ENCODE assay signal across 19 cellular contexts in the genomic region with DNA sequence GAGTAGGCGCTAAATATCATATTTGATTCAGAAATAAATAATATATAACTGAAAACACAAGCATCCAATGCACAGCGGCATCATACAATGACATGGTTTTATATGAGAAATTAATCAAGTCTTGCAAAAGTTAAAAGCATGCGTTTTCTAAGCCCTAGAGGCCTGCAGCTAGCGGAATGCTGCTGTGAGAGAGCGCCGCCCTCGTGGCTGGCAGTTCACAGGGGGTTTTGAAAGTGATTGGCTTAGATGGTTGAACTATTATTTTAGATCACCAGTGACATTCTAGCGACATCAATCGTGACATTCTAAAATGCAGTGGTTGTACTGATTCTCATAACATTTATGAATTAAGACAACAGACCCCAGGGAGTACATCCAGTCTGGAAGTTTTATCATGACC.
DNase-seq lines count a peak whose midpoint lies in the region; ATAC-seq, FAIRE-seq and TF ChIP-seq lines count a peak whose summit lies in the region.
"Had no signal": no experiment of that assay in that cellular context is flagged by ENCODE, and none has a peak within 500 bp of the region (broad histone marks: within the 10 kb centered on the region; RNA-seq: fewer than 3 reads in every experiment).

No MANE protein-coding gene starts in this region.

- RAD21 ChIA-PET in HCT116 (lab: Charles Lee; ENCODE audit: low non-redundant PET in 1 of 2, low total read pairs in 2 of 2, uncharacterized antibody in 2 of 2, unreplicated experiment in 2 of 2), result no interaction called here

- H3K9me2 ChIP-seq in HCT116 (ENCODE audit: insufficient read depth) (no peaks in the 10 kb centered on the region), OCI-LY1 (ENCODE audit: low read depth, low read length) (no peaks in the 10 kb centered on the region)

- H2BK20ac ChIP-seq in H1 (ENCODE audit: low read length), result no peak overlapping the region

- no peak for ATAC-seq in HCT116
- ATAC-seq in HG03378 (IDR thresholded peaks at IDR 0.05; ENCODE audit: unreplicated experiment), result no peak
- ATAC-seq: CD8-positive, alpha-beta T cell; GM12878; HepG2 had no signal

- no peaks in the 10 kb centered on the region for H4K20me1 ChIP-seq in HCT116 (ENCODE audit: insufficient read depth)
- H4K20me1 ChIP-seq in OCI-LY1 (ENCODE audit: insufficient read depth, low read length), result no peaks in the 10 kb centered on the region
- no peaks in the 10 kb centered on the region for H4K20me1 ChIP-seq in H1 (replicated peaks in 1 of 2; ENCODE audit: control insufficient read depth in 1 of 2, insufficient read depth in 2 of 2, low read length in 2 of 2)

- no peak overlapping the region for H3K27ac ChIP-seq in C4-2B
- no peak overlapping the region for H3K27ac ChIP-seq in HCT116 (ENCODE audit: low read depth, low read length)
- H3K27ac ChIP-seq in OCI-LY1 (ENCODE audit: low read depth, low read length, poor library complexity, severe bottlenecking), result no peak overlapping the region
- no peak overlapping the region for H3K27ac ChIP-seq in H1 (ENCODE audit: low read depth, low read length)
- H3K27ac ChIP-seq: GM23248 had no signal

- POLR2A ChIA-PET in HCT116 (lab: Charles Lee), result no interaction called here
- POLR2A ChIA-PET in H1 (lab: Charles Lee; ENCODE audit: partially characterized antibody), result no interaction called here

- H2BK12ac ChIP-seq in H1 (ENCODE audit: low read depth, low read length), result no peak overlapping the region

- no peaks in the 10 kb centered on the region for H3K23me2 ChIP-seq in H1 (ENCODE audit: low read depth, low read length)

- WGBS in H1 (ENCODE audit: extremely low coverage in 1 of 2, insufficient coverage in 1 of 2, insufficient read length in 1 of 2, insufficient replicate concordance in 2 of 2, low coverage in 1 of 2, low lambda C conversion rate in 2 of 2, missing lambda C conversion rate in 1 of 2), 2 experiments, result 87% methylated on average over 9 of the region's 9 CpGs; no CpG with 5 or more reads in 1 of the 2 experiments

- no peak for TF ChIP-seq EP300 in H1 (IDR thresholded peaks at IDR 0.05; ENCODE audit: borderline replicate concordance in 1 of 2, low read depth in 2 of 2, low read length in 2 of 2)

- H3F3A ChIP-seq in OCI-LY1 (ENCODE audit: insufficient read depth, low read length), result no peaks in the 10 kb centered on the region

- intact Hi-C loops in HCT116 (cut with micrococcal nuclease), result no loop called here

- H3K23ac ChIP-seq in H1 (ENCODE audit: insufficient read length), result no peak overlapping the region

- H3K4ac ChIP-seq in H1 (replicated peaks; ENCODE audit: insufficient read length, low read depth, low read length), result no peak overlapping the region

- H2AFZ ChIP-seq in HCT116 (ENCODE audit: low read depth, low read length, poor library complexity, severe bottlenecking), result no peak overlapping the region
- no peak overlapping the region for H2AFZ ChIP-seq in OCI-LY1 (ENCODE audit: low read length)
- H2AFZ ChIP-seq in H1 (ENCODE audit: low read length), result no peak overlapping the region
- H2AFZ ChIP-seq: GM23248 had no signal

- no peak overlapping the region for H4K5ac ChIP-seq in H1 (ENCODE audit: insufficient read length, low read depth, low read length)

- H2BK15ac ChIP-seq in H1 (ENCODE audit: low read length), result no peak overlapping the region

- CTCF ChIA-PET in HCT116 (lab: Charles Lee) (no interaction called here), H1 (lab: Charles Lee; ENCODE audit: partially characterized antibody) (interaction anchor here (1.0 to 1.2 kb wide), 2 partner anchors 7 to 9 kb away, joined by 3 to 4 read pairs; no protein-coding TSS in a partner anchor)

- no peak overlapping the region for H3K18ac ChIP-seq in H1 (ENCODE audit: extremely low read depth, low read length)

- H3K36me3 ChIP-seq in HCT116 (ENCODE audit: control insufficient read depth in 1 of 2, insufficient read depth in 2 of 2, low read length in 2 of 2) (no peaks in the 10 kb centered on the region), OCI-LY1 (ENCODE audit: insufficient read depth, low read length) (no peaks in the 10 kb centered on the region), H1 (ENCODE audit: control insufficient read depth in 2 of 4, insufficient read depth in 4 of 4, low read length in 3 of 4) (no peaks in the 10 kb centered on the region)

- H3K79me2 ChIP-seq in HCT116 (ENCODE audit: insufficient read depth, low read length) (no peaks in the 10 kb centered on the region), OCI-LY1 (ENCODE audit: insufficient read depth, low read length) (no peaks in the 10 kb centered on the region), H1 (ENCODE audit: control insufficient read depth in 1 of 2, insufficient read depth in 2 of 2, low read length in 2 of 2) (no peaks in the 10 kb centered on the region)

- peaks cover 12 to 28% of the 10 kb centered on the region in 2 experiments; a peak in 2 of 4 replicates for H3K9me3 ChIP-seq in HCT116 (ENCODE audit: control insufficient read depth in 1 of 2, insufficient read depth in 1 of 2, low read depth in 1 of 2, low read length in 2 of 2)
- no peaks in the 10 kb centered on the region for H3K9me3 ChIP-seq in OCI-LY1 (ENCODE audit: low read length)
- H3K9me3 ChIP-seq in H1 (ENCODE audit: insufficient read depth in 2 of 2, low read depth in 1 of 2, low read length in 1 of 2), result no peaks in the 10 kb centered on the region

- H3K4me3 ChIP-seq in HCT116 (replicated peaks in 1 of 2; ENCODE audit: low read depth in 1 of 2, low read length in 2 of 2) (no peak overlapping the region), OCI-LY1 (ENCODE audit: low read depth, low read length, poor library complexity, severe bottlenecking) (no peak overlapping the region), H1 (ENCODE audit: extremely low read depth in 1 of 4, insufficient read depth in 2 of 4, low read depth in 3 of 4, low read length in 4 of 4) (no peak overlapping the region)
- H3K4me3 ChIP-seq: GM12878, GM23248 had no signal

- TF ChIP-seq CTCF in C4-2B (conservative IDR thresholded peaks at IDR 0.05), result peak; percentile 29
- TF ChIP-seq CTCF in HCT116 (IDR thresholded peaks at IDR 0.05 in 2 of 3, conservative IDR thresholded peaks at IDR 0.05 in 1 of 3; ENCODE audit: borderline replicate concordance in 1 of 3, insufficient read depth in 1 of 3, low read depth in 2 of 3, low read length in 2 of 3), result peak in 2 of 3 experiments; percentile 28 to 37; a peak in 4 of 6 replicates
- peak; percentile 60 for TF ChIP-seq CTCF in OCI-LY1 (IDR thresholded peaks at IDR 0.05; ENCODE audit: low read length)
- peak in 2 of 3 experiments; percentile 16 to 23; a peak in 2 of 4 replicates for TF ChIP-seq CTCF in H1 (IDR thresholded peaks at IDR 0.05; ENCODE audit: control extremely low read depth in 1 of 3, insufficient read depth in 1 of 3, low read depth in 1 of 3, low read length in 3 of 3)

- TF ChIP-seq RAD21 in HCT116 (IDR thresholded peaks at IDR 0.05; ENCODE audit: low read depth), result no peak
- TF ChIP-seq RAD21 in H1 (IDR thresholded peaks at IDR 0.05 in 1 of 2, conservative IDR thresholded peaks at IDR 0.05 in 1 of 2; ENCODE audit: low read depth in 2 of 2, low read length in 2 of 2), result no peak

- no TSS peak for BruUV-seq in HCT116 (replicated peaks; lab: Mats Ljungman, UMichigan)

- no peak for FAIRE-seq in H1 (lab: Jason Lieb, UNC)
- FAIRE-seq: A204.1, D721Med, GM12878, GM18507, HepG2, HTR-8/SVneo had no signal

- TF ChIP-seq POLR2A in HCT116 (IDR thresholded peaks at IDR 0.05; ENCODE audit: borderline replicate concordance, extremely low read depth, insufficient read depth, insufficient read length), result no peak
- no peak for TF ChIP-seq POLR2A in H1 (IDR thresholded peaks at IDR 0.05; ENCODE audit: control extremely low read depth in 1 of 2, low read depth in 2 of 2, low read length in 2 of 2)

- DNase-seq in HCT116 (ENCODE audit: low read depth, low spot score), result no peak
- DNase-seq in H1 (ENCODE audit: low read depth in 1 of 2, low spot score in 2 of 2), result no peak
- DNase-seq in pons (ENCODE audit: low spot score), result no peak
- no peak for DNase-seq in NCI-H526 (lab: John Stamatoyannopoulos, UW)
- DNase-seq: C1 segment of cervical spinal cord; CD8-positive, alpha-beta T cell; COR-L47; DMS153; GM23248; H7 had no signal

- no peak overlapping the region for H2AK5ac ChIP-seq in H1 (ENCODE audit: low read depth, low read length)

- H4K91ac ChIP-seq in H1 (replicated peaks; ENCODE audit: insufficient read length, low read length), result no peak overlapping the region

- H3K4me2 ChIP-seq in HCT116 (ENCODE audit: low read length) (no peak overlapping the region), OCI-LY1 (ENCODE audit: low read length) (no peak overlapping the region), H1 (ENCODE audit: insufficient read depth in 1 of 2, low read depth in 2 of 2, low read length in 2 of 2) (no peak overlapping the region)

- H3K79me1 ChIP-seq in H1 (ENCODE audit: low read depth, low read length), result no peaks in the 10 kb centered on the region

- H2BK5ac ChIP-seq in H1 (ENCODE audit: low read depth, low read length), result no peak overlapping the region

- H2BK120ac ChIP-seq in H1 (replicated peaks; ENCODE audit: low read depth, low read length), result no peak overlapping the region

- no peaks in the 10 kb centered on the region for H3K27me3 ChIP-seq in HCT116 (ENCODE audit: insufficient read depth, low read length)
- no peaks in the 10 kb centered on the region for H3K27me3 ChIP-seq in OCI-LY1 (ENCODE audit: insufficient read depth, low read length)
- H3K27me3 ChIP-seq in H1 (replicated peaks in 1 of 4; ENCODE audit: control insufficient read depth in 3 of 4, extremely low read depth in 1 of 4, insufficient read depth in 3 of 4, low read length in 3 of 4), result no peaks in the 10 kb centered on the region

- H3K9ac ChIP-seq in HCT116 (ENCODE audit: low read length) (no peak overlapping the region), OCI-LY1 (ENCODE audit: low read length) (no peak overlapping the region), H1 (replicated peaks in 1 of 4; ENCODE audit: extremely low read depth in 1 of 4, low read depth in 3 of 4, low read length in 3 of 4) (no peak overlapping the region)
- H3K9ac ChIP-seq: GM23248 had no signal

- no peak overlapping the region for H4K8ac ChIP-seq in H1 (ENCODE audit: extremely low read depth, insufficient read depth, low read length)

- H3K56ac ChIP-seq in H1 (replicated peaks; ENCODE audit: insufficient read length, low read depth, low read length), result no peak overlapping the region

- no peak overlapping the region for H3K14ac ChIP-seq in H1 (ENCODE audit: insufficient read length)

- H3K4me1 ChIP-seq in HCT116 (ENCODE audit: control insufficient read depth in 1 of 2, insufficient read depth in 2 of 2, low read length in 2 of 2) (no peaks in the 10 kb centered on the region), OCI-LY1 (ENCODE audit: insufficient read depth, low read length, severe bottlenecking) (peaks cover 6% of the 10 kb centered on the region), H1 (replicated peaks in 1 of 4; ENCODE audit: control insufficient read depth in 3 of 4, insufficient read depth in 4 of 4, low read length in 3 of 4) (no peaks in the 10 kb centered on the region)

TF ChIP-seq in HCT116, 20 proteins besides CTCF, POLR2A, EP300 and RAD21 (continues in another document):
- TF ChIP-seq CBX3 (IDR thresholded peaks at IDR 0.05; ENCODE audit: low read depth), result no peak

TF ChIP-seq in H1, 55 proteins besides CTCF, POLR2A, EP300 and RAD21 (continues in another document):
- no peak for TF ChIP-seq KDM4A (IDR thresholded peaks at IDR 0.05; ENCODE audit: low read depth, low read length, severe bottlenecking)
- TF ChIP-seq SUZ12 (IDR thresholded peaks at IDR 0.05; ENCODE audit: low read length), result no peak
- no peak for TF ChIP-seq CBX8 (IDR thresholded peaks at IDR 0.05; ENCODE audit: borderline replicate concordance, low read depth, low read length)
